14 cellular contexts compared by ENCODE assay signal in genomic region chr1:33471416-33471815, GRCh38. TPM values are rescaled to one million over a fixed set of nuclear protein-coding genes. Genes with fewer than 3 reads are reported as not detected.
DNase-seq lines count a peak whose midpoint lies in the region; ATAC-seq and TF ChIP-seq lines count a peak whose summit lies in the region.
"Had no signal": no experiment of that assay in that cellular context is flagged by ENCODE, and none has a peak within 500 bp of the region (broad histone marks: within the 10 kb centered on the region; RNA-seq: fewer than 3 reads in every experiment).

No MANE protein-coding gene starts in this region.

- H3K4me3 ChIP-seq in heart left ventricle (no peak overlapping the region), lower lobe of right lung (no peak overlapping the region)

- H3K9me3 ChIP-seq in heart left ventricle (no peaks in the 10 kb centered on the region), lower lobe of right lung (no peaks in the 10 kb centered on the region)
- H3K9me3 ChIP-seq: SJSA1 had no signal

- H3K4me1 Mint-ChIP-seq in T-cell (peaks cover 29 to 38% (median 31%) of the 10 kb centered on the region in 3 donors), type B pancreatic cell (ENCODE audit: unreplicated experiment) (peaks cover 21% of the 10 kb centered on the region)
- H3K4me1 Mint-ChIP-seq in activated T-cell treated with anti-CD3 and anti-CD28 coated beads, Interleukin-2, amount 50 U/mL, for 4 hours (ENCODE audit: low read depth), result peaks cover 28% of the 10 kb centered on the region

- POLR2A ChIA-PET in T-cell (lab: Charles Lee), result no interaction called here

- intact Hi-C loops in heart left ventricle (cut with DNase I) (loop anchor here (2.0 to 10.0 kb wide), 14 partner anchors 39 to 377 kb away; partner anchors contain the start of gene PHC2 (in 1 of the 10)), Right ventricle myocardium inferior (cut with DNase I) (loop anchor here (2.0 to 10.0 kb wide), 4 partner anchors 104 to 377 kb away; no protein-coding TSS in a partner anchor), lower lobe of right lung (cut with DNase I) (no loop called here)

- H3K27me3 ChIP-seq in heart left ventricle (no peaks in the 10 kb centered on the region), lower lobe of right lung (ENCODE audit: low read depth) (no peaks in the 10 kb centered on the region)
- H3K27me3 ChIP-seq: SJSA1 had no signal

- ATAC-seq in heart left ventricle (no peak), Right ventricle myocardium inferior (no peak), T-cell (replicated peaks in 1 of 4) (no peak), lower lobe of right lung (no peak)
- no peak for ATAC-seq in activated T-cell treated with anti-CD3 and anti-CD28 coated beads, Interleukin-2, amount 50 U/mL, for 4 hours

- H3K4me3 Mint-ChIP-seq in T-cell (peak overlapping the region in 2 of 3 donors; percentile 79 to 89), type B pancreatic cell (no peak overlapping the region)
- H3K4me3 Mint-ChIP-seq in activated T-cell treated with anti-CD3 and anti-CD28 coated beads, Interleukin-2, amount 50 U/mL, for 4 hours, result no peak overlapping the region

- DNase-seq in heart left ventricle (no peak), Right ventricle myocardium inferior (ENCODE audit: missing footprints) (no peak), T-cell (no peak), lower lobe of right lung (no peak), type B pancreatic cell (ENCODE audit: extremely low spot score, unreplicated experiment) (no peak), iPS-NIHi11 (ENCODE audit: low spot score) (no peak), inferior parietal cortex (ENCODE audit: extremely low spot score) (no peak)
- DNase-seq in activated T-cell treated with anti-CD3 and anti-CD28 coated beads, Interleukin-2, amount 50 U/mL, for 4 hours, result no peak
- DNase-seq: activated B cell treated with CpG ODN at 0.5 μM for 24 hours; activated effector memory CD4-positive, alpha-beta T cell treated with anti-CD3 and anti-CD28 coated beads, Interleukin-2, amount 50 U/mL, for 16 hours; central memory CD4-positive, alpha-beta T cell; NCI-H1694 treated with DMSO at 0.1 percent for 48 hours; NCI-H69 had no signal

- H3K36me3 ChIP-seq in heart left ventricle (no peaks in the 10 kb centered on the region), lower lobe of right lung (no peaks in the 10 kb centered on the region)
- H3K36me3 ChIP-seq: SJSA1 had no signal

- no peak for TF ChIP-seq CTCF in heart left ventricle (IDR thresholded peaks at IDR 0.05)
- no peak for TF ChIP-seq CTCF in lower lobe of right lung (IDR thresholded peaks at IDR 0.05)
- TF ChIP-seq CTCF in type B pancreatic cell (conservative IDR thresholded peaks at IDR 0.05), result no peak

- H3K27ac Mint-ChIP-seq in T-cell, result peak overlapping the region in 1 of 2 donors; percentile 95
- H3K27ac Mint-ChIP-seq in type B pancreatic cell, result peak overlapping the region; percentile 21

- H3K4me1 ChIP-seq in heart left ventricle (peaks cover 3 to 48% (median 38%) of the 10 kb centered on the region in 12 donors), lower lobe of right lung (peaks cover 21% of the 10 kb centered on the region)

- H3K27ac ChIP-seq in heart left ventricle (peak overlapping the region in 11 of 12 donors; percentile 73 to 90 (median 84)), lower lobe of right lung (peak overlapping the region; percentile 74)

- H3K27me3 Mint-ChIP-seq in T-cell (no peaks in the 10 kb centered on the region), type B pancreatic cell (no peaks in the 10 kb centered on the region)
- H3K27me3 Mint-ChIP-seq in activated T-cell treated with anti-CD3 and anti-CD28 coated beads, Interleukin-2, amount 50 U/mL, for 4 hours (ENCODE audit: low read depth), result no peaks in the 10 kb centered on the region
- H3K27me3 Mint-ChIP-seq: activated B cell treated with CpG ODN at 0.5 μM for 24 hours had no signal

- CTCF ChIA-PET in T-cell (lab: Charles Lee), result interaction anchor here (0.6 to 1.2 kb wide), 6 partner anchors 40 to 573 kb away, joined by 3 to 7 read pairs (median 4); no protein-coding TSS in a partner anchor

- WGBS in heart left ventricle, 4 donors, result 90 to 95% (median 94%) methylated on average over 4 of the region's 4 CpGs

- no peak for TF ChIP-seq POLR2A in heart left ventricle (IDR thresholded peaks at IDR 0.05)

- H3K9me3 Mint-ChIP-seq in T-cell (no peaks in the 10 kb centered on the region), type B pancreatic cell (no peaks in the 10 kb centered on the region)
- no peaks in the 10 kb centered on the region for H3K9me3 Mint-ChIP-seq in activated T-cell treated with anti-CD3 and anti-CD28 coated beads, Interleukin-2, amount 50 U/mL, for 4 hours
- H3K9me3 Mint-ChIP-seq: activated B cell treated with CpG ODN at 0.5 μM for 24 hours had no signal

- H3K36me3 Mint-ChIP-seq in T-cell (no peaks in the 10 kb centered on the region), type B pancreatic cell (no peaks in the 10 kb centered on the region)
- H3K36me3 Mint-ChIP-seq in activated T-cell treated with anti-CD3 and anti-CD28 coated beads, Interleukin-2, amount 50 U/mL, for 4 hours (ENCODE audit: insufficient read depth), result no peaks in the 10 kb centered on the region

RNA-seq across cellular contexts. Expression of gene ZSCAN20, which starts 1.0 kb away (rescaled TPM):
- total RNA-seq in heart left ventricle, result 1 to 10 TPM; 3.3 to 8.8 (median 6.4) TPM
- polyA plus RNA-seq in heart left ventricle, result 1 to 10 TPM; 1.4 to 2.8 TPM
- total RNA-seq in Right ventricle myocardium inferior, result 4.7 TPM
- 1 to 10 TPM; 1.2 to 3.1 (median 2.7) TPM for total RNA-seq in T-cell
- total RNA-seq in lower lobe of right lung, result 5.2 TPM
- total RNA-seq in type B pancreatic cell (ENCODE audit: low replicate concordance), result 6.6 and 8.6 TPM in 2 replicates
- total RNA-seq in activated T-cell treated with anti-CD3 and anti-CD28 coated beads, Interleukin-2, amount 50 U/mL, for 4 hours, result 1 to 10 TPM; 1.9 to 3.7 (median 3.1) TPM

RNA-seq across cellular contexts. Expression of gene PHC2, which starts 40.5 kb away (rescaled TPM):
- total RNA-seq in heart left ventricle, result 100 to 1,000 TPM in 4 of 9 donors, 10 to 100 TPM in 5; 86.5 to 194 (median 99.4) TPM
- polyA plus RNA-seq in heart left ventricle, result 100 to 1,000 TPM in 1 of 2 donors, 10 to 100 TPM in 1; 79.7 to 118 TPM
- 102 TPM for total RNA-seq in Right ventricle myocardium inferior
- total RNA-seq in T-cell, result 10 to 100 TPM; 29.7 to 39.3 (median 37.9) TPM
- total RNA-seq in lower lobe of right lung, result 105 TPM
- 80.5 and 106 TPM in 2 replicates for total RNA-seq in type B pancreatic cell (ENCODE audit: low replicate concordance)
- total RNA-seq in activated T-cell treated with anti-CD3 and anti-CD28 coated beads, Interleukin-2, amount 50 U/mL, for 4 hours, result 10 to 100 TPM; 22.8 to 31.7 (median 30.5) TPM

Comparison
In these comparisons a context has a peak if more than half of its experiments do, and no peak if none do; other contexts are left out.
1. H3K4me3 Mint-ChIP-seq: peak in T-cell (2 of 3); none in type B pancreatic cell (single experiment) and activated T-cell treated with anti-CD3 and anti-CD28 coated beads, Interleukin-2, amount 50 U/mL, for 4 hours (single experiment).